ENCODE assay signal across 1 cellular context in the genomic region with DNA sequence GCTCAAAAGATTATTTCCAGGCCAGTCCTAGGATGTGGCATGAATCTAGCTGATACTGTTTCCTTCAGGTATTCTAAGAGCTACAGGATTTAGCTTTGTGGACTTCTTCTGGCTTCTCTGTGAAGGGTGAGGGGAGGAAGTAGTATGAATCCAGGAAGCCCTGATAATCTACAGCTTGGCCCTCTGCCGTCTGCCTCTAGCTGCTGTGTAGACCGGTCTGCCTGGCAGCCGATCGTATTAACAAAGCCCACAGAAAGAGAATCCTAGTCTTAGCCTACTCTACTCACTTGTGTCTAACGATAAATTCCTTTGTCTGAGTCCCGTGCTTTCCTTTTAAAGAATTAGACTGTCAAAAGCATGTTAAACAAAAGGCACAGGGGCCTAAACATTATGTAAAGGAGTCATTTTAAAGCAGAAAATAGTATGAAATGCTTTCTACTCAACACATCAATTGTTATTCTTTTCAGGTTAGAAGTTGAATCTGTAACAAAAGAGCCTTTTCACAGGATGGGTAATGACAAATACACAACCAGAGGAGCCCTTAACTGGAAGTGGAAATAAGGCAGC.
TF ChIP-seq lines count a peak whose summit lies in the region.

No MANE protein-coding gene starts in this region.

TF ChIP-seq in GM23338, 12 proteins besides CTCF, POLR2A, EP300 and RAD21 (continued from another document):
- TF ChIP-seq ZNF462 (CRISPR knock-in tag; IDR thresholded peaks at IDR 0.05), result no peak
- TF ChIP-seq STAT1 (IDR thresholded peaks at IDR 0.05; ENCODE audit: unreplicated experiment), result no peak
- TF ChIP-seq POLR2AphosphoS5 (IDR thresholded peaks at IDR 0.05; ENCODE audit: low read depth), result no peak
- TF ChIP-seq NANOG (IDR thresholded peaks at IDR 0.05; ENCODE audit: borderline replicate concordance), result no peak
- TF ChIP-seq EZH2 (IDR thresholded peaks at IDR 0.05; ENCODE audit: low read depth, unreplicated experiment), result no peak
- TF ChIP-seq, protein P1, sequence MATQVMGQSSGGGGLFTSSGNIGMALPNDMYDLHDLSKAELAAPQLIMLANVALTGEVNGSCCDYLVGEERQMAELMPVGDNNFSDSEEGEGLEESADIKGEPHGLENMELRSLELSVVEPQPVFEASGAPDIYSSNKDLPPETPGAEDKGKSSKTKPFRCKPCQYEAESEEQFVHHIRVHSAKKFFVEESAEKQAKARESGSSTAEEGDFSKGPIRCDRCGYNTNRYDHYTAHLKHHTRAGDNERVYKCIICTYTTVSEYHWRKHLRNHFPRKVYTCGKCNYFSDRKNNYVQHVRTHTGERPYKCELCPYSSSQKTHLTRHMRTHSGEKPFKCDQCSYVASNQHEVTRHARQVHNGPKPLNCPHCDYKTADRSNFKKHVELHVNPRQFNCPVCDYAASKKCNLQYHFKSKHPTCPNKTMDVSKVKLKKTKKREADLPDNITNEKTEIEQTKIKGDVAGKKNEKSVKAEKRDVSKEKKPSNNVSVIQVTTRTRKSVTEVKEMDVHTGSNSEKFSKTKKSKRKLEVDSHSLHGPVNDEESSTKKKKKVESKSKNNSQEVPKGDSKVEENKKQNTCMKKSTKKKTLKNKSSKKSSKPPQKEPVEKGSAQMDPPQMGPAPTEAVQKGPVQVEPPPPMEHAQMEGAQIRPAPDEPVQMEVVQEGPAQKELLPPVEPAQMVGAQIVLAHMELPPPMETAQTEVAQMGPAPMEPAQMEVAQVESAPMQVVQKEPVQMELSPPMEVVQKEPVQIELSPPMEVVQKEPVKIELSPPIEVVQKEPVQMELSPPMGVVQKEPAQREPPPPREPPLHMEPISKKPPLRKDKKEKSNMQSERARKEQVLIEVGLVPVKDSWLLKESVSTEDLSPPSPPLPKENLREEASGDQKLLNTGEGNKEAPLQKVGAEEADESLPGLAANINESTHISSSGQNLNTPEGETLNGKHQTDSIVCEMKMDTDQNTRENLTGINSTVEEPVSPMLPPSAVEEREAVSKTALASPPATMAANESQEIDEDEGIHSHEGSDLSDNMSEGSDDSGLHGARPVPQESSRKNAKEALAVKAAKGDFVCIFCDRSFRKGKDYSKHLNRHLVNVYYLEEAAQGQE (IDR thresholded peaks at IDR 0.05; ENCODE audit: unreplicated experiment), result no peak
- TF ChIP-seq EZH2phosphoT487 (IDR thresholded peaks at IDR 0.05; ENCODE audit: unreplicated experiment), result no peak
- TF ChIP-seq ZNF114 (CRISPR knock-in tag; IDR thresholded peaks at IDR 0.05), result no peak
- TF ChIP-seq JUNB (IDR thresholded peaks at IDR 0.05; ENCODE audit: unreplicated experiment), result no peak
